ENCODE assay signal across 13 cellular contexts in genomic region chr3:126664591-126665214, GRCh38. TPM values are rescaled to one million over a fixed set of nuclear protein-coding genes. Genes with fewer than 3 reads are reported as not detected.
DNase-seq lines count a peak whose midpoint lies in the region; ATAC-seq and TF ChIP-seq lines count a peak whose summit lies in the region.
"Had no signal": no experiment of that assay in that cellular context is flagged by ENCODE, and none has a peak within 500 bp of the region (broad histone marks: within the 10 kb centered on the region; RNA-seq: fewer than 3 reads in every experiment).

No MANE protein-coding gene starts in this region.

- no peaks in the 10 kb centered on the region for H3F3A ChIP-seq in OCI-LY1 (ENCODE audit: insufficient read depth, low read length)

- H3K4me3 Mint-ChIP-seq in endodermal cell, result no peak overlapping the region
- no peak overlapping the region for H3K4me3 Mint-ChIP-seq in progenitor cell of endocrine pancreas (ENCODE audit: low read depth)
- H3K4me3 Mint-ChIP-seq: activated naive CD4-positive, alpha-beta T cell treated with anti-CD3 and anti-CD28 coated beads, Interleukin-2, amount 50 U/mL, for 24 hours; natural killer cell treated with Interleukin-12 subunit alpha and Interleukin-12 subunit beta and Interleukin-15 and Interleukin-18, amount 100 ng/mL, for 72 hours; stimulated activated naive CD8-positive, alpha-beta T cell treated with anti-CD3 and anti-CD28 coated beads, Interleukin-15, amount 100 ng/mL, for 72 hours had no signal

- H3K4me1 Mint-ChIP-seq in endodermal cell (no peaks in the 10 kb centered on the region), progenitor cell of endocrine pancreas (ENCODE audit: low read depth) (no peaks in the 10 kb centered on the region)
- H3K4me1 Mint-ChIP-seq: activated naive CD4-positive, alpha-beta T cell treated with anti-CD3 and anti-CD28 coated beads, Interleukin-2, amount 50 U/mL, for 24 hours; stimulated activated naive CD8-positive, alpha-beta T cell treated with anti-CD3 and anti-CD28 coated beads, Interleukin-15, amount 100 ng/mL, for 72 hours had no signal

- H2AFZ ChIP-seq in OCI-LY1 (ENCODE audit: low read length), result no peak overlapping the region
- H2AFZ ChIP-seq: PC-9 had no signal

- ATAC-seq in HG02852 (IDR thresholded peaks at IDR 0.05; ENCODE audit: unreplicated experiment) (no peak), HG02885 (IDR thresholded peaks at IDR 0.05; ENCODE audit: poor library complexity, unreplicated experiment) (no peak)
- ATAC-seq: natural killer cell treated with Interleukin-12 subunit alpha and Interleukin-12 subunit beta and Interleukin-15 and Interleukin-18, amount 100 ng/mL, for 72 hours; stimulated activated naive CD8-positive, alpha-beta T cell treated with anti-CD3 and anti-CD28 coated beads, Interleukin-15, amount 100 ng/mL, for 72 hours had no signal

- peak; percentile 18 for DNase-seq in GOT3 (lab: John Stamatoyannopoulos, UW)
- DNase-seq in endodermal cell, result peak; percentile 73
- DNase-seq in progenitor cell of endocrine pancreas (ENCODE audit: low spot score, unreplicated experiment), result no peak
- DNase-seq in RKO (ENCODE audit: low spot score), result no peak
- DNase-seq: COR-L47; NCI-H1048; PC-9; stimulated activated naive CD8-positive, alpha-beta T cell treated with anti-CD3 and anti-CD28 coated beads, Interleukin-15, amount 100 ng/mL, for 72 hours had no signal

- peaks cover 2% of the 10 kb centered on the region for H3K9me3 Mint-ChIP-seq in endodermal cell
- peaks cover 3% of the 10 kb centered on the region for H3K9me3 Mint-ChIP-seq in progenitor cell of endocrine pancreas (ENCODE audit: low read depth)
- H3K9me3 Mint-ChIP-seq: activated naive CD4-positive, alpha-beta T cell treated with anti-CD3 and anti-CD28 coated beads, Interleukin-2, amount 50 U/mL, for 24 hours; natural killer cell treated with Interleukin-12 subunit alpha and Interleukin-12 subunit beta and Interleukin-15 and Interleukin-18, amount 100 ng/mL, for 72 hours; stimulated activated naive CD8-positive, alpha-beta T cell treated with anti-CD3 and anti-CD28 coated beads, Interleukin-15, amount 100 ng/mL, for 72 hours had no signal

- no peak overlapping the region for H3K9ac ChIP-seq in OCI-LY1 (ENCODE audit: low read length)
- H3K9ac ChIP-seq in endodermal cell (ENCODE audit: extremely low read depth, low read length, poor library complexity, severe bottlenecking), result no peak overlapping the region

- H3K4me2 ChIP-seq in OCI-LY1 (ENCODE audit: low read length), result no peak overlapping the region
- H3K4me2 ChIP-seq: PC-9 had no signal

- no peaks in the 10 kb centered on the region for H4K20me1 ChIP-seq in OCI-LY1 (ENCODE audit: insufficient read depth, low read length)

- H3K27me3 ChIP-seq in OCI-LY1 (ENCODE audit: insufficient read depth, low read length) (peaks cover 5% of the 10 kb centered on the region; the same call in 1 of the 2 replicates), endodermal cell (ENCODE audit: control insufficient read depth, insufficient read depth, low read length, poor library complexity, severe bottlenecking) (peaks cover 13% of the 10 kb centered on the region)

- TF ChIP-seq CTCF in OCI-LY1 (IDR thresholded peaks at IDR 0.05; ENCODE audit: low read length) (peak; percentile 18; the same call in 1 of the 2 replicates), endodermal cell (conservative IDR thresholded peaks at IDR 0.05) (peak; percentile 64), progenitor cell of endocrine pancreas (IDR thresholded peaks at IDR 0.05; ENCODE audit: unreplicated experiment) (peak; percentile 10)

- H3K36me3 ChIP-seq in OCI-LY1 (ENCODE audit: insufficient read depth, low read length) (no peaks in the 10 kb centered on the region), endodermal cell (ENCODE audit: control insufficient read depth, insufficient read depth, low read length) (no peaks in the 10 kb centered on the region)

- H3K27me3 Mint-ChIP-seq in endodermal cell (ENCODE audit: insufficient read depth) (peaks cover 26% of the 10 kb centered on the region), progenitor cell of endocrine pancreas (peaks cover 38% of the 10 kb centered on the region)
- H3K27me3 Mint-ChIP-seq: activated naive CD4-positive, alpha-beta T cell treated with anti-CD3 and anti-CD28 coated beads, Interleukin-2, amount 50 U/mL, for 24 hours had no signal

- no peak overlapping the region for H3K27ac Mint-ChIP-seq in endodermal cell
- H3K27ac Mint-ChIP-seq in progenitor cell of endocrine pancreas, result no peak overlapping the region
- H3K27ac Mint-ChIP-seq: activated naive CD4-positive, alpha-beta T cell treated with anti-CD3 and anti-CD28 coated beads, Interleukin-2, amount 50 U/mL, for 24 hours; natural killer cell treated with Interleukin-12 subunit alpha and Interleukin-12 subunit beta and Interleukin-15 and Interleukin-18, amount 100 ng/mL, for 72 hours; stimulated activated naive CD8-positive, alpha-beta T cell treated with anti-CD3 and anti-CD28 coated beads, Interleukin-15, amount 100 ng/mL, for 72 hours had no signal

- H3K9me2 ChIP-seq in OCI-LY1 (ENCODE audit: low read depth, low read length), result no peaks in the 10 kb centered on the region

- H3K9me3 ChIP-seq in OCI-LY1 (ENCODE audit: low read length) (no peaks in the 10 kb centered on the region), endodermal cell (ENCODE audit: control insufficient read depth, low read length) (no peaks in the 10 kb centered on the region)

- H3K36me3 Mint-ChIP-seq in endodermal cell (ENCODE audit: low read depth) (no peaks in the 10 kb centered on the region), progenitor cell of endocrine pancreas (ENCODE audit: insufficient read depth) (no peaks in the 10 kb centered on the region)
- H3K36me3 Mint-ChIP-seq: activated naive CD4-positive, alpha-beta T cell treated with anti-CD3 and anti-CD28 coated beads, Interleukin-2, amount 50 U/mL, for 24 hours; natural killer cell treated with Interleukin-12 subunit alpha and Interleukin-12 subunit beta and Interleukin-15 and Interleukin-18, amount 100 ng/mL, for 72 hours had no signal

- 54 to 71% methylated on average over 5 of the region's 5 CpGs for WGBS in endodermal cell (ENCODE audit: insufficient coverage in 1 of 2, insufficient read length in 1 of 2), 2 experiments

- H3K4me3 ChIP-seq in OCI-LY1 (ENCODE audit: low read depth, low read length, poor library complexity, severe bottlenecking) (no peak overlapping the region), endodermal cell (ENCODE audit: low read length) (no peak overlapping the region)
- H3K4me3 ChIP-seq: PC-9 had no signal

- no peaks in the 10 kb centered on the region for H3K4me1 ChIP-seq in OCI-LY1 (ENCODE audit: insufficient read depth, low read length, severe bottlenecking)
- H3K4me1 ChIP-seq in endodermal cell (ENCODE audit: control insufficient read depth, insufficient read depth, low read length), result no peaks in the 10 kb centered on the region

- H3K27ac ChIP-seq in OCI-LY1 (ENCODE audit: low read depth, low read length, poor library complexity, severe bottlenecking), result no peak overlapping the region
- H3K27ac ChIP-seq in endodermal cell (ENCODE audit: low read depth, low read length), result no peak overlapping the region
- H3K27ac ChIP-seq: PC-9 had no signal

- no peaks in the 10 kb centered on the region for H3K79me2 ChIP-seq in OCI-LY1 (ENCODE audit: insufficient read depth, low read length)

RNA-seq across cellular contexts. Expression of gene TXNRD3, which starts 9.8 kb away (rescaled TPM):
- 10 to 100 TPM; 13.1 to 18.1 TPM for total RNA-seq in endodermal cell
- 7.7 TPM for polyA plus RNA-seq in endodermal cell (2013, experiment 1 of 2)
- polyA plus RNA-seq in endodermal cell (2013, experiment 2 of 2), result 6.2 TPM
- 12.9 and 14.4 TPM in 2 replicates for total RNA-seq in progenitor cell of endocrine pancreas

RNA-seq across cellular contexts. Expression of gene CHCHD6, which starts 39.3 kb away (rescaled TPM):
- total RNA-seq in endodermal cell, result 10 to 100 TPM; 23.6 to 34.4 TPM
- 42.5 TPM for polyA plus RNA-seq in endodermal cell (2013, experiment 1 of 2)
- 39.8 TPM for polyA plus RNA-seq in endodermal cell (2013, experiment 2 of 2)
- total RNA-seq in progenitor cell of endocrine pancreas, result 30.2 and 32.8 TPM in 2 replicates

Comparison
In these comparisons a context has a peak if more than half of its experiments do, and no peak if none do; other contexts are left out.
1. DNase-seq: peak in GOT3 (single experiment) and endodermal cell (single experiment); none in progenitor cell of endocrine pancreas (single experiment) and RKO (single experiment).
2. CTCF ChIP-seq: peak in every context shown above with its lines; median percentile 64 in endodermal cell; 18 in OCI-LY1; 10 in progenitor cell of endocrine pancreas.